Comparison of ENCODE assay signal across 8 cellular contexts in the genomic region with DNA sequence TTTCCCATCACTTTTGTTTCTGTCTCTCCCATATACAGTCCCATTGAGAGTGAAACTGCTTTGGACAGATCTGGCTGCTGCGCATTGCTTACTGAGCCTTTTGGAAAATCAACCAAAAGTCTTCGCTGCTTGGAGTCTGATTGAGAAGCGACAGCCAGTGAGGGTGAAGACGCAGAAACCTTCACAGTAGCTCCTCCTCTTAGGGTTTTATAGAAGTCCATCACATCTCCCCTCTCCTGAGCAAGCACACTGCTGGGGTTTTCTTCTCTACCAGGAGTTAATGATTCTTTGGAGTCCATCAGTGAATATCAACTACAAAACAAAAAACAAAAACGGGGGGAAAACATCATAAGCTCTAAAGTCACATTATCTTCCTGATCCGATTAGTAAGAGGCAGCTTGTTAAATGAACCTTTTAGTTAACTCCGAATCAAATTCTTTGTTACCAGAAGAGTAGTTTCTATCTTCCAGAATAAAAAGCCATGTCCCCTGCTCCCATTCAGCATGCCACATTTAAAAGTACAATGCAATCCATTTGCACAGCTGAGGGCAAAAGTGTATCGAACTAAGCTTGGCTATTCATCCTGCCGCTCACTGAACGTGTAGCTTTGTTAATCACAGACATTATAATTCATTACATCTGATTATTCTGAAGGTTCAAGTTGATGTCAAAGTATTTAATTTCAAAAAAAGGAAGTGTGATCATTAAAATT. TPM values are rescaled to one million over a fixed set of nuclear protein-coding genes. Genes with fewer than 3 reads are reported as not detected.
DNase-seq lines count a peak whose midpoint lies in the region; ATAC-seq and TF ChIP-seq lines count a peak whose summit lies in the region.

No MANE protein-coding gene starts in this region.

- H3K27me3 Mint-ChIP-seq in naive thymus-derived CD8-positive, alpha-beta T cell, result no peaks in the 10 kb centered on the region
- H3K27me3 Mint-ChIP-seq in WTC11 (ENCODE audit: low read depth), result peaks cover 28% of the 10 kb centered on the region

- CTCF ChIA-PET in WTC11 (lab: Charles Lee) (interaction anchor here (1.0 kb wide), 1 partner anchor 191 kb away, joined by 3 read pairs; no protein-coding TSS in a partner anchor), GM10248 (lab: Yijun Ruan, JAX) (interaction anchor here (0.8 to 2.1 kb wide), 6 partner anchors 44 to 462 kb away, joined by 3 to 6 read pairs (median 4); no protein-coding TSS in a partner anchor)

- peak overlapping the region in 7 of 10 donors; percentile 58 to 86 (median 68) for H3K27ac Mint-ChIP-seq in naive thymus-derived CD8-positive, alpha-beta T cell
- H3K27ac Mint-ChIP-seq in WTC11, result no peak overlapping the region

- H3K4me3 Mint-ChIP-seq in naive thymus-derived CD8-positive, alpha-beta T cell, result peak overlapping the region; percentile 70 to 96 (median 91)
- H3K4me3 Mint-ChIP-seq in WTC11, result no peak overlapping the region; the same call in 1 of the 2 replicates

- peaks cover 40% of the 10 kb centered on the region for H3K36me3 ChIP-seq in MG63

- H3K9me3 Mint-ChIP-seq in naive thymus-derived CD8-positive, alpha-beta T cell, result no peaks in the 10 kb centered on the region
- H3K9me3 Mint-ChIP-seq in WTC11, result no peaks in the 10 kb centered on the region

- H3K4me3 ChIP-seq in MG63 (peak overlapping the region; percentile 80), cardiac fibroblast (replicated peaks in 1 of 2; ENCODE audit: low read depth in 2 of 2, low read length in 2 of 2) (peak overlapping the region; percentile 12 to 86)

- peaks cover 0 to 30% (median 22%) of the 10 kb centered on the region in 3 donors for H3K36me3 Mint-ChIP-seq in naive thymus-derived CD8-positive, alpha-beta T cell
- no peaks in the 10 kb centered on the region for H3K36me3 Mint-ChIP-seq in WTC11

- no peaks in the 10 kb centered on the region for H3K9me3 ChIP-seq in MG63

- H3K4me1 Mint-ChIP-seq in naive thymus-derived CD8-positive, alpha-beta T cell, result peaks cover 23 to 71% (median 59%) of the 10 kb centered on the region in 4 donors
- peaks cover 66% of the 10 kb centered on the region for H3K4me1 Mint-ChIP-seq in WTC11

- no peaks in the 10 kb centered on the region for H3K27me3 ChIP-seq in MG63

- peak in 8 of 14 donors; percentile 19 to 74 (median 42) for DNase-seq in C1 segment of cervical spinal cord (lab: John Stamatoyannopoulos, UW)
- DNase-seq in MG63, result peak; percentile 46
- DNase-seq in cardiac fibroblast (ENCODE audit: low read depth in 2 of 2), result peak; percentile 52 to 66
- no peak for DNase-seq in naive thymus-derived CD8-positive, alpha-beta T cell
- no peak for DNase-seq in WTC11 (ENCODE audit: low spot score)
- DNase-seq in GM10248 (ENCODE audit: extremely low spot score), result no peak

- no peak for TF ChIP-seq CTCF in cardiac fibroblast (IDR thresholded peaks at IDR 0.05; ENCODE audit: low read depth, low read length)
- TF ChIP-seq CTCF in WTC11 (IDR thresholded peaks at IDR 0.05), result no peak
- no peak for TF ChIP-seq CTCF in GM10248 (IDR thresholded peaks at IDR 0.05; ENCODE audit: control extremely low read depth, extremely low read depth, low read depth, missing control alignments)

- POLR2A ChIA-PET in naive thymus-derived CD8-positive, alpha-beta T cell (lab: Charles Lee), result no interaction called here
- POLR2A ChIA-PET in WTC11 (lab: Charles Lee), result no interaction called here
- POLR2A ChIA-PET in GM10248 (lab: Yijun Ruan, JAX), result interaction anchor here (0.6 to 1.6 kb wide), 4 partner anchors 10 to 398 kb away, joined by 3 read pairs; no protein-coding TSS in a partner anchor

- no peak for ATAC-seq in naive thymus-derived CD8-positive, alpha-beta T cell
- ATAC-seq in WTC11, result no peak
- no peak for ATAC-seq in GM21786 (IDR thresholded peaks at IDR 0.05; ENCODE audit: unreplicated experiment)
- no peak for ATAC-seq in HG03095 (IDR thresholded peaks at IDR 0.05; ENCODE audit: unreplicated experiment)

TF ChIP-seq in WTC11, 78 proteins besides CTCF, POLR2A, EP300 and RAD21 (continues in another document):
- TF ChIP-seq ZNF232 (CRISPR knock-in tag; IDR thresholded peaks at IDR 0.05) (no peak), TCF7 (CRISPR knock-in tag; IDR thresholded peaks at IDR 0.05; ENCODE audit: low read depth) (no peak), ZMAT4 (CRISPR knock-in tag; IDR thresholded peaks at IDR 0.05) (no peak), USF1 (CRISPR knock-in tag; IDR thresholded peaks at IDR 0.05) (no peak), FOXK1 (CRISPR knock-in tag; IDR thresholded peaks at IDR 0.05) (no peak), CREB1 (CRISPR knock-in tag; IDR thresholded peaks at IDR 0.05) (no peak), MXD4 (CRISPR knock-in tag; IDR thresholded peaks at IDR 0.05; ENCODE audit: borderline replicate concordance) (no peak), ATF2 (CRISPR knock-in tag; IDR thresholded peaks at IDR 0.05; ENCODE audit: borderline replicate concordance, low read depth) (no peak), NR2C2 (CRISPR knock-in tag; IDR thresholded peaks at IDR 0.05) (no peak), ZSCAN18 (CRISPR knock-in tag; IDR thresholded peaks at IDR 0.05) (no peak)
- TF ChIP-seq, protein P1, sequence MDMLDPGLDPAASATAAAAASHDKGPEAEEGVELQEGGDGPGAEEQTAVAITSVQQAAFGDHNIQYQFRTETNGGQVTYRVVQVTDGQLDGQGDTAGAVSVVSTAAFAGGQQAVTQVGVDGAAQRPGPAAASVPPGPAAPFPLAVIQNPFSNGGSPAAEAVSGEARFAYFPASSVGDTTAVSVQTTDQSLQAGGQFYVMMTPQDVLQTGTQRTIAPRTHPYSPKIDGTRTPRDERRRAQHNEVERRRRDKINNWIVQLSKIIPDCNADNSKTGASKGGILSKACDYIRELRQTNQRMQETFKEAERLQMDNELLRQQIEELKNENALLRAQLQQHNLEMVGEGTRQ (CRISPR knock-in tag; IDR thresholded peaks at IDR 0.05), result no peak
- TF ChIP-seq, protein P2, sequence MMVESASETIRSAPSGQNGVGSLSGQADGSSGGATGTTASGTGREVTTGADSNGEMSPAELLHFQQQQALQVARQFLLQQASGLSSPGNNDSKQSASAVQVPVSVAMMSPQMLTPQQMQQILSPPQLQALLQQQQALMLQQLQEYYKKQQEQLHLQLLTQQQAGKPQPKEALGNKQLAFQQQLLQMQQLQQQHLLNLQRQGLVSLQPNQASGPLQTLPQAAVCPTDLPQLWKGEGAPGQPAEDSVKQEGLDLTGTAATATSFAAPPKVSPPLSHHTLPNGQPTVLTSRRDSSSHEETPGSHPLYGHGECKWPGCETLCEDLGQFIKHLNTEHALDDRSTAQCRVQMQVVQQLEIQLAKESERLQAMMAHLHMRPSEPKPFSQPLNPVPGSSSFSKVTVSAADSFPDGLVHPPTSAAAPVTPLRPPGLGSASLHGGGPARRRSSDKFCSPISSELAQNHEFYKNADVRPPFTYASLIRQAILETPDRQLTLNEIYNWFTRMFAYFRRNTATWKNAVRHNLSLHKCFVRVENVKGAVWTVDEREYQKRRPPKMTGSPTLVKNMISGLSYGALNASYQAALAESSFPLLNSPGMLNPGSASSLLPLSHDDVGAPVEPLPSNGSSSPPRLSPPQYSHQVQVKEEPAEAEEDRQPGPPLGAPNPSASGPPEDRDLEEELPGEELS (CRISPR knock-in tag; IDR thresholded peaks at IDR 0.05), result no peak
- TF ChIP-seq, protein P3, sequence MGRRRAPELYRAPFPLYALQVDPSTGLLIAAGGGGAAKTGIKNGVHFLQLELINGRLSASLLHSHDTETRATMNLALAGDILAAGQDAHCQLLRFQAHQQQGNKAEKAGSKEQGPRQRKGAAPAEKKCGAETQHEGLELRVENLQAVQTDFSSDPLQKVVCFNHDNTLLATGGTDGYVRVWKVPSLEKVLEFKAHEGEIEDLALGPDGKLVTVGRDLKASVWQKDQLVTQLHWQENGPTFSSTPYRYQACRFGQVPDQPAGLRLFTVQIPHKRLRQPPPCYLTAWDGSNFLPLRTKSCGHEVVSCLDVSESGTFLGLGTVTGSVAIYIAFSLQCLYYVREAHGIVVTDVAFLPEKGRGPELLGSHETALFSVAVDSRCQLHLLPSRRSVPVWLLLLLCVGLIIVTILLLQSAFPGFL (CRISPR knock-in tag; IDR thresholded peaks at IDR 0.05; ENCODE audit: borderline replicate concordance), result no peak

RNA-seq across cellular contexts. Expression of gene NR3C1, which starts 2.8 kb away (rescaled TPM):
- 45.6 and 50.8 TPM in 2 replicates for total RNA-seq in MG63 (2014; rRNA removed; shearing (Covaris generic); ENCODE audit: low replicate concordance)
- total RNA-seq in naive thymus-derived CD8-positive, alpha-beta T cell, result 100 to 1,000 TPM; 131 to 133 TPM
- polyA plus RNA-seq in naive thymus-derived CD8-positive, alpha-beta T cell, result 10 to 100 TPM; 60.2 to 83.9 (median 67.1) TPM
- total RNA-seq in WTC11 (2021), result 8.7 to 15.0 TPM (median 9.3 TPM) in 3 replicates

Comparison
In these comparisons a context has a peak if more than half of its experiments do, and no peak if none do; other contexts are left out.
1. DNase-seq: peak in C1 segment of cervical spinal cord (8 of 14), MG63 (single experiment) and cardiac fibroblast (2 of 2); none in naive thymus-derived CD8-positive, alpha-beta T cell (0 of 10), WTC11 (single experiment) and GM10248 (single experiment).